In genomic region chr1:230087722-230088115, GRCh38 we compare ENCODE assay signal across 25 cellular contexts. TPM values are rescaled to one million over a fixed set of nuclear protein-coding genes. Genes with fewer than 3 reads are reported as not detected.
DNase-seq lines count a peak whose midpoint lies in the region; TF ChIP-seq lines count a peak whose summit lies in the region.
"Had no signal": no experiment of that assay in that cellular context is flagged by ENCODE, and none has a peak within 500 bp of the region (broad histone marks: within the 10 kb centered on the region; RNA-seq: fewer than 3 reads in every experiment).

No MANE protein-coding gene starts in this region.

- H3K4me3 Mint-ChIP-seq in osteocyte (ENCODE audit: unreplicated experiment): no peak overlapping the region
- no peak overlapping the region for H3K4me3 Mint-ChIP-seq in activated CD4-positive, alpha-beta memory T cell treated with anti-CD3 and anti-CD28 coated beads, Interleukin-2, amount 10 ng/mL, durations not matched to agents 7 days and 5 days
- H3K4me3 Mint-ChIP-seq: stimulated activated memory B cell treated with anti-CD40 and anti-IgM and Interleukin-4, amounts not matched to agents 10 μg/mL and 1 μg/mL and 100 μg/mL, for 72 hours had no signal

- peaks cover 91% of the 10 kb centered on the region for H3K4me1 Mint-ChIP-seq in osteocyte (ENCODE audit: unreplicated experiment)
- H3K4me1 Mint-ChIP-seq in activated CD4-positive, alpha-beta memory T cell treated with anti-CD3 and anti-CD28 coated beads, Interleukin-2, amount 10 ng/mL, durations not matched to agents 7 days and 5 days: peaks cover 29% of the 10 kb centered on the region

- H4K20me1 ChIP-seq in BLaER1 treated with 17β-estradiol and CSF1 and Interleukin-3, amounts not matched to agents 10 nM and 100 nM: peaks cover 46 to 98% (median 67%) of the 10 kb centered on the region in 11 experiments; a peak in 21 of 22 replicates

- CTCF ChIA-PET in activated CD4-positive, alpha-beta memory T cell treated with anti-CD3 and anti-CD28 coated beads, Interleukin-2, amount 10 ng/mL, durations not matched to agents 7 days and 5 days (lab: Charles Lee): no interaction called here

- H3K27ac ChIP-seq in BLaER1 treated with 17β-estradiol and CSF1 and Interleukin-3, amounts not matched to agents 10 nM and 100 nM: peak overlapping the region in 2 of 11 experiments; percentile 11 to 32; a peak in 1 of 22 replicates
- peak overlapping the region; percentile 94 for H3K27ac ChIP-seq in KOPT-K1 (ENCODE audit: low read depth, low read length, poor library complexity, severe bottlenecking)
- H3K27ac ChIP-seq in coronary artery: peak overlapping the region; percentile 91 to 95
- H3K27ac ChIP-seq: dorsolateral prefrontal cortex, KMS-11, SJCRH30, spleen, suprapubic skin, uterus had no signal

- TF ChIP-seq CTCF in coronary artery (IDR thresholded peaks at IDR 0.05) (no peak), osteocyte (IDR thresholded peaks at IDR 0.05) (no peak)

- peak overlapping the region; percentile 98 for H3K27ac Mint-ChIP-seq in osteocyte (ENCODE audit: unreplicated experiment)
- H3K27ac Mint-ChIP-seq in activated CD4-positive, alpha-beta memory T cell treated with anti-CD3 and anti-CD28 coated beads, Interleukin-2, amount 10 ng/mL, durations not matched to agents 7 days and 5 days: no peak overlapping the region
- H3K27ac Mint-ChIP-seq: activated T-cell treated with anti-CD3 and anti-CD28 coated beads, Interleukin-2, amount 50 U/mL, for 72 hours had no signal

- H3K9ac ChIP-seq in BLaER1 treated with 17β-estradiol and CSF1 and Interleukin-3, amounts not matched to agents 10 nM and 100 nM: peak overlapping the region in 2 of 11 experiments; percentile 33 to 40; a peak in 4 of 22 replicates
- H3K9ac ChIP-seq: KMS-11 had no signal

- H3K4me3 ChIP-seq in BLaER1 treated with 17β-estradiol and CSF1 and Interleukin-3, amounts not matched to agents 10 nM and 100 nM: no peak overlapping the region
- no peak overlapping the region for H3K4me3 ChIP-seq in coronary artery
- H3K4me3 ChIP-seq: dorsolateral prefrontal cortex, SJCRH30, spleen, suprapubic skin, uterus had no signal

- peaks cover 7% of the 10 kb centered on the region for H3K36me3 Mint-ChIP-seq in osteocyte (ENCODE audit: unreplicated experiment)
- H3K36me3 Mint-ChIP-seq in activated CD4-positive, alpha-beta memory T cell treated with anti-CD3 and anti-CD28 coated beads, Interleukin-2, amount 10 ng/mL, durations not matched to agents 7 days and 5 days (ENCODE audit: low read depth): peaks cover 20% of the 10 kb centered on the region

- peak overlapping the region in 10 of 11 experiments; percentile 61 to 83 (median 76); a peak in 17 of 22 replicates for H3K4me2 ChIP-seq in BLaER1 treated with 17β-estradiol and CSF1 and Interleukin-3, amounts not matched to agents 10 nM and 100 nM
- H3K4me2 ChIP-seq: KMS-11 had no signal

- H3K36me3 ChIP-seq in BLaER1 treated with 17β-estradiol and CSF1 and Interleukin-3, amounts not matched to agents 10 nM and 100 nM: peaks cover 13 to 52% (median 35%) of the 10 kb centered on the region in 11 experiments; a peak in 19 of 22 replicates
- H3K36me3 ChIP-seq in KOPT-K1 (ENCODE audit: insufficient read depth, low read length): peaks cover 37% of the 10 kb centered on the region
- H3K36me3 ChIP-seq: SJCRH30, suprapubic skin, uterus had no signal

- POLR2A ChIA-PET in activated CD4-positive, alpha-beta memory T cell treated with anti-CD3 and anti-CD28 coated beads, Interleukin-2, amount 10 ng/mL, durations not matched to agents 7 days and 5 days (lab: Charles Lee): no interaction called here

- H3K27me3 ChIP-seq in BLaER1 treated with 17β-estradiol and CSF1 and Interleukin-3, amounts not matched to agents 10 nM and 100 nM: no peaks in the 10 kb centered on the region
- H3K27me3 ChIP-seq: dorsolateral prefrontal cortex, SJCRH30, spleen, suprapubic skin, uterus had no signal

- H3K9me3 ChIP-seq in BLaER1 treated with 17β-estradiol and CSF1 and Interleukin-3, amounts not matched to agents 10 nM and 100 nM (replicated peaks in 1 of 11): peaks cover 0 to 6% (median 3%) of the 10 kb centered on the region in 11 experiments; a peak in 10 of 22 replicates
- no peaks in the 10 kb centered on the region for H3K9me3 ChIP-seq in KOPT-K1 (ENCODE audit: insufficient read depth, low read length, poor library complexity, severe bottlenecking)
- H3K9me3 ChIP-seq: SJCRH30, suprapubic skin, uterus had no signal

- H3K9me3 Mint-ChIP-seq in osteocyte (ENCODE audit: unreplicated experiment): no peaks in the 10 kb centered on the region
- peaks cover 2% of the 10 kb centered on the region for H3K9me3 Mint-ChIP-seq in activated CD4-positive, alpha-beta memory T cell treated with anti-CD3 and anti-CD28 coated beads, Interleukin-2, amount 10 ng/mL, durations not matched to agents 7 days and 5 days

- no peaks in the 10 kb centered on the region for H3K27me3 Mint-ChIP-seq in osteocyte (ENCODE audit: unreplicated experiment)
- no peaks in the 10 kb centered on the region for H3K27me3 Mint-ChIP-seq in activated CD4-positive, alpha-beta memory T cell treated with anti-CD3 and anti-CD28 coated beads, Interleukin-2, amount 10 ng/mL, durations not matched to agents 7 days and 5 days
- H3K27me3 Mint-ChIP-seq: stimulated activated memory B cell treated with anti-CD40 and anti-IgM and Interleukin-4, amounts not matched to agents 10 μg/mL and 1 μg/mL and 100 μg/mL, for 72 hours had no signal

- DNase-seq in coronary artery (ENCODE audit: low spot score) (no peak), osteocyte (ENCODE audit: extremely low spot score, unreplicated experiment) (no peak), cortex of kidney (lab: John Stamatoyannopoulos, UW) (no peak), T-helper 2 cell (no peak), NCI-H69 (lab: John Stamatoyannopoulos, UW) (no peak)
- DNase-seq in activated CD4-positive, alpha-beta memory T cell treated with anti-CD3 and anti-CD28 coated beads, Interleukin-2, amount 10 ng/mL, durations not matched to agents 7 days and 5 days: no peak
- DNase-seq: activated CD4-positive, alpha-beta T cell treated with anti-CD3 and anti-CD28 coated beads for 4 hours; activated naive CD4-positive, alpha-beta T cell treated with Interleukin-2 at 50 U/mL for 16 hours; activated T-cell treated with anti-CD3 and anti-CD28 coated beads, Interleukin-2, amount 50 U/mL, for 72 hours; caudate nucleus; dorsolateral prefrontal cortex; GDM1; head of caudate nucleus; kidney glomerular epithelial cell; MV-4-11; nucleus accumbens; SJCRH30; spleen; stimulated activated CD4-positive, alpha-beta T cell treated with anti-CD3 and anti-CD28 coated beads, Interleukin-4, amount 100 ng/mL, for 1 hour; uterus had no signal

- H3K4me1 ChIP-seq in BLaER1 treated with 17β-estradiol and CSF1 and Interleukin-3, amounts not matched to agents 10 nM and 100 nM: peaks cover 47 to 81% (median 59%) of the 10 kb centered on the region in 10 experiments
- H3K4me1 ChIP-seq: uterus had no signal

RNA-seq across cellular contexts. Expression of gene GALNT2, which starts 20.7 kb away (rescaled TPM):
- 149 TPM in 2 replicates for total RNA-seq in osteocyte
- 10 to 100 TPM; 18.7 to 19.1 TPM for total RNA-seq in activated CD4-positive, alpha-beta memory T cell treated with anti-CD3 and anti-CD28 coated beads, Interleukin-2, amount 10 ng/mL, durations not matched to agents 7 days and 5 days
